8 cellular contexts compared by ENCODE assay signal in the genomic region with DNA sequence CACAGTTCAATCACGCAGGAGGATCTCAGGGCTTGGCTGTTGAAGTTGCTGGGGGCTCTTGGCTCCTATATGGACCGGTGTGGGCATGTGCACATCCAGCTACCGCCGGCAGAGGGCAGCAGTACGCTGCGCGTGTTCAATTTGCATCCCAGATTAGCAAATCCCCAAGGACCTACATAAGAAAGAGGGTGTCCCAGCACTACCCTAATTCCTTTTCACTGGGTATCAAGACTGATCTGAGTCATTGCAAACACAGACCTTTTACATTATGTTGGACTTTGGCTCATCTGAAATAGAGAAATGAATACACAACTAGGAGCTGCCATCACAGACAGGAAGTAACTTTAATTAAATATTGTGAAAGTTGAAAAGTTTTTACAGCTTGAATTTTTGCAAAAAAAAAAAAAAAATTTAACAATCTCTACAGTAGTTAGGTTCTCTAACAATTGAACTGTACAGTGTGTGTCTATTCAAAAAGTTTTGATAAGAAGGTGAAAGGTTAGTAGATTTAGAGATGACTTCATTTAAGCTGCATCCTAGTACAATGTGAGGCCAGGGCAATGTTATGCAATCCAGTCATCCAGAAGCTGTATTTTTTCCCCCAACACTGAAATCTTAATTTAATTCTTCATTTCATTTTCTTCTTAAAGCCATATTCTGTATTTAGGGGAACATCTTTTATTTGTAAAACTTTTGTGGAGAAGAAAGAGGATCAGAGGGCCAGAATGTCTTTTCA.
DNase-seq lines count a peak whose midpoint lies in the region; ATAC-seq and TF ChIP-seq lines count a peak whose summit lies in the region.

No MANE protein-coding gene starts in this region.

- H3K4me3 ChIP-seq in coronary artery, result no peak overlapping the region
- H3K4me3 ChIP-seq in lower leg skin (ENCODE audit: low read depth, poor library complexity, severe bottlenecking), result no peak overlapping the region

- H3K27ac Mint-ChIP-seq in activated CD4-positive, alpha-beta T cell treated with anti-CD3 and anti-CD28 coated beads, Interleukin-2, amount 10 ng/mL, durations not matched to agents 24 days and 14 days, result no peak overlapping the region

- peak; percentile 72 for DNase-seq in AG20443 (ENCODE audit: low spot score)
- peak; percentile 46 for DNase-seq in NCI-H446 treated with DMSO at 0.1 percent for 48 hours (lab: John Stamatoyannopoulos, UW)
- peak; percentile 90 for DNase-seq in activated CD4-positive, alpha-beta T cell treated with anti-CD3 and anti-CD28 coated beads, Interleukin-2, amount 10 ng/mL, durations not matched to agents 24 days and 14 days
- DNase-seq in coronary artery (ENCODE audit: low spot score), result no peak
- DNase-seq in lower leg skin (ENCODE audit: low spot score in 2 of 2), result peak; percentile 71 to 94
- DNase-seq in stimulated activated CD8-positive, alpha-beta memory T cell treated with anti-CD3 and anti-CD28 coated beads, Interleukin-12 subunit alpha, Interleukin-12 subunit beta, amount 100 ng/mL, for 24 hours (ENCODE audit: extremely low read depth), result peak; percentile 12

- intact Hi-C loops in activated CD4-positive, alpha-beta T cell treated with anti-CD3 and anti-CD28 coated beads, Interleukin-2, amount 10 ng/mL, durations not matched to agents 24 days and 14 days (cut with micrococcal nuclease), result loop anchor here (1.0 kb wide), 3 partner anchors 412 to 520 kb away; no protein-coding TSS in a partner anchor
- intact Hi-C loops in lower leg skin (cut with DNase I; ENCODE audit: low total_unique reads), result loop anchor here (5.0 to 10.0 kb wide), 2 partner anchors 412 to 521 kb away; no protein-coding TSS in a partner anchor

- no peak overlapping the region for H3K4me3 Mint-ChIP-seq in activated CD4-positive, alpha-beta T cell treated with anti-CD3 and anti-CD28 coated beads, Interleukin-2, amount 10 ng/mL, durations not matched to agents 24 days and 14 days

- WGBS in lower leg skin, 2 donors, result 1 to 5% methylated on average over 7 of the region's 7 CpGs

- H3K4me1 Mint-ChIP-seq in activated CD4-positive, alpha-beta T cell treated with anti-CD3 and anti-CD28 coated beads, Interleukin-2, amount 10 ng/mL, durations not matched to agents 24 days and 14 days, result peaks cover 2% of the 10 kb centered on the region

- no peaks in the 10 kb centered on the region for H3K9me3 Mint-ChIP-seq in activated CD4-positive, alpha-beta T cell treated with anti-CD3 and anti-CD28 coated beads, Interleukin-2, amount 10 ng/mL, durations not matched to agents 24 days and 14 days

- ATAC-seq in GM18873 (IDR thresholded peaks at IDR 0.05; ENCODE audit: low FRiP score, unreplicated experiment) (peak; percentile 73), HG03103 (IDR thresholded peaks at IDR 0.05; ENCODE audit: low read depth, unreplicated experiment) (peak; percentile 75)

- H3K27me3 Mint-ChIP-seq in activated CD4-positive, alpha-beta T cell treated with anti-CD3 and anti-CD28 coated beads, Interleukin-2, amount 10 ng/mL, durations not matched to agents 24 days and 14 days, result peaks cover 14% of the 10 kb centered on the region

- no peaks in the 10 kb centered on the region for H3K36me3 Mint-ChIP-seq in activated CD4-positive, alpha-beta T cell treated with anti-CD3 and anti-CD28 coated beads, Interleukin-2, amount 10 ng/mL, durations not matched to agents 24 days and 14 days (ENCODE audit: low read depth)

- no peak for TF ChIP-seq POLR2A in lower leg skin (IDR thresholded peaks at IDR 0.05)

- peak overlapping the region in 1 of 2 donors; percentile 49 for H3K27ac ChIP-seq in coronary artery

- TF ChIP-seq CTCF in coronary artery (IDR thresholded peaks at IDR 0.05) (peak; percentile 95), lower leg skin (IDR thresholded peaks at IDR 0.05) (peak in 1 of 3 donors; percentile 84)
